ENCODE assay signal across 8 cellular contexts in the genomic region with DNA sequence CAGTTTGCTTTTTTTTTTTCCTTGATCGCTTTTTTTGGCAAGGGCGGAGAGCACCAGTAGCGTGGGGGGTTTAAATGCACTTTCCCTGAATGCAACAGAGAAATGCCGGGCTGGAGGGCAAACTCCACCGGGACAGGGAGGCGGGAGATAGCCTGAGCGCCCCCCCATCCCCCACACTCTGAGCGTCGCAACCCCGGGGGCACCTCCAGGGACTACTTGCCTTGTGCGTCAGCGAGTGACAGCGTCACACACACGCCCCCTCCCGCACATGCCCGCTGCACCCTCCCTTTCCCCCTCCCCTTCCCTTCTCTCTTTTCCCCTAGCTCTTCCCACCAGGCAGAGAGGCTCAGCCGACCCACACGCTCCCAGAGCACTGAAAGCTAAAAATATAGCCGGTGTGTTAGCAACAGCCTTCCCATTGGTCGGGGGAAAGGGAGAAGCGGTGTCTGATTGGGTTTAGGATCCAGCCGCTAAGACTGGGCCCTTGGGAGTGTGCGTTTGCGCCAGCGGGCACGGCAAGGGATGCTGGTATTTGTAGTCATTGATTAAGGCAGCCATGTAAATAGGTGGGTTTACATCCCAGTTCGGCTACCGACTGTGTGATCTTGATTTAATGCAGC.
DNase-seq lines count a peak whose midpoint lies in the region; ATAC-seq and TF ChIP-seq lines count a peak whose summit lies in the region.

No MANE protein-coding gene starts in this region.

- no peak for TF ChIP-seq CTCF in OCI-LY3 (IDR thresholded peaks at IDR 0.05; ENCODE audit: low read depth, low read length)

- peak; percentile 96 for DNase-seq in COLO829 (ENCODE audit: low spot score)
- DNase-seq in HuH-7.5 (ENCODE audit: low spot score): peak; percentile 79
- peak; percentile 90 for DNase-seq in activated T-cell treated with anti-CD3 and anti-CD28 coated beads for 24 hours (ENCODE audit: low read depth)
- peak; percentile 87 for DNase-seq in epidermal melanocyte (ENCODE audit: insufficient read length, low spot score)
- DNase-seq in midbrain (lab: John Stamatoyannopoulos, UW): peak; percentile 99
- peak; percentile 86 to 87 for DNase-seq in stimulated activated CD8-positive, alpha-beta memory T cell treated with anti-CD3 and anti-CD28 coated beads, Interleukin-15, amount 100 ng/mL, for 48 hours (ENCODE audit: low read depth in 2 of 2)

- no peaks in the 10 kb centered on the region for H3K27me3 ChIP-seq in OCI-LY3 (ENCODE audit: low read depth, low read length)

- H2AFZ ChIP-seq in OCI-LY3 (ENCODE audit: low read depth, low read length): peak overlapping the region; percentile 79

- ATAC-seq in GM21515 (IDR thresholded peaks at IDR 0.05; ENCODE audit: unreplicated experiment): peak; percentile 45

- H3K36me3 ChIP-seq in OCI-LY3 (replicated peaks; ENCODE audit: low read depth, low read length): no peaks in the 10 kb centered on the region

- H3K4me2 ChIP-seq in OCI-LY3 (ENCODE audit: low read length): peak overlapping the region; percentile 76

- H3K9me3 ChIP-seq in OCI-LY3 (ENCODE audit: insufficient read depth, low read length): no peaks in the 10 kb centered on the region

- peaks cover 44% of the 10 kb centered on the region for H3K79me2 ChIP-seq in OCI-LY3 (ENCODE audit: low read length)

- no peaks in the 10 kb centered on the region; the same call in 1 of the 2 replicates for H4K20me1 ChIP-seq in OCI-LY3 (ENCODE audit: insufficient read depth, low read length)

- H3K9ac ChIP-seq in OCI-LY3 (ENCODE audit: low read length): peak overlapping the region; percentile 93

- peak overlapping the region; percentile 87 for H3K27ac ChIP-seq in OCI-LY3 (ENCODE audit: low read length)

- H3K4me1 ChIP-seq in OCI-LY3 (ENCODE audit: low read length): peaks cover 14% of the 10 kb centered on the region

- H3K4me3 ChIP-seq in OCI-LY3 (ENCODE audit: low read length): peak overlapping the region; percentile 84

Comparison
In these comparisons a context has a peak if more than half of its experiments do, and no peak if none do; other contexts are left out.
1. Peak in every context shown above with its lines: DNase-seq, ATAC-seq, H3K4me3 ChIP-seq and H3K27ac ChIP-seq.